Comparison of ENCODE assay signal across 25 cellular contexts in the genomic region with DNA sequence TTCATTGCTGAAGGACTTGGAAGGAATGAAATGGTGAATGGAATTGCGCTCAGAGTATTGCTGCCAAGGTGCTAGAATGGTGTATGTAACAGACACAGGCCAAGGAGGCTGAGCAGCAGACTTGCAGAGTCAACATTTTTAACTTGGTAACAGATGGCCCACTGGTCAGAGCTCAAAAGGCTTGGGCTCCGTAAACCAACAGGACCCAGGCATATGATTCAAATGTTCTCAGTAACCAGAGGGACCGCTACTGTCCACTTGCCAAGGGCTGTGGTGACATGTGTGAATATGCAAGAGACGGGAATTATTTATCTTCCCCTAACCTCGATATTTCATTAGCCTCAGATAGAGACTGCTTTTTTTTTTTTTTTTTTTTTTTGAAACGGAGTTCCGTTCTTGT. TPM values are rescaled to one million over a fixed set of nuclear protein-coding genes. Genes with fewer than 3 reads are reported as not detected.
A peak's percentile ranks its signal among the peaks of the same experiment; 100 is the strongest.
DNase-seq lines count a peak whose midpoint lies in the region; ATAC-seq and TF ChIP-seq lines count a peak whose summit lies in the region.
"Had no signal": no experiment of that assay in that cellular context is flagged by ENCODE, and none has a peak within 500 bp of the region (broad histone marks: within the 10 kb centered on the region; RNA-seq: fewer than 3 reads in every experiment).

No MANE protein-coding gene starts in this region.

- peak overlapping the region; percentile 29 for H3K4ac ChIP-seq in trophoblast cell (ENCODE audit: low read depth, low read length)

- H3K79me1 ChIP-seq in trophoblast cell (ENCODE audit: low read length) = peaks cover 25% of the 10 kb centered on the region

- intact Hi-C loops in body of pancreas (cut with DNase I) = no loop called here
- intact Hi-C loops in heart left ventricle (cut with DNase I) = no loop called here

- no peak for TF ChIP-seq CTCF in body of pancreas (IDR thresholded peaks at IDR 0.05)
- TF ChIP-seq CTCF in heart left ventricle (IDR thresholded peaks at IDR 0.05) = no peak

- H2BK120ac ChIP-seq in trophoblast cell (ENCODE audit: insufficient read depth, low read length, poor library complexity) = peak overlapping the region; percentile 43

- H4K20me1 ChIP-seq in GM23248 (ENCODE audit: insufficient read depth) = no peaks in the 10 kb centered on the region

- no peaks in the 10 kb centered on the region for H3K4me1 Mint-ChIP-seq in CD8-positive, alpha-beta memory T cell
- H3K4me1 Mint-ChIP-seq: IgD-negative memory B cell, naive B cell had no signal

- in situ Hi-C loops in GM23248 (cut with MboI) = no loop called here

- peak overlapping the region; percentile 21 for H2BK5ac ChIP-seq in trophoblast cell (ENCODE audit: low read depth, low read length, poor library complexity)

- no peak for ATAC-seq in body of pancreas
- ATAC-seq in heart left ventricle = peak in 3 of 4 donors; percentile 18 to 45 (median 19)
- no peak for ATAC-seq in stimulated activated naive CD8-positive, alpha-beta T cell treated with anti-CD3 and anti-CD28 coated beads, Interleukin-15, Interleukin-2, amounts not matched to agents 100 U/mL and 50 U/mL, for 24 hours
- no peak for ATAC-seq in GM21528 (IDR thresholded peaks at IDR 0.05; ENCODE audit: low FRiP score, unreplicated experiment)
- no peak for ATAC-seq in GM18861 (IDR thresholded peaks at IDR 0.05; ENCODE audit: unreplicated experiment)
- ATAC-seq: Panc1 had no signal

- peak overlapping the region; percentile 82 for H2AK5ac ChIP-seq in trophoblast cell (ENCODE audit: low read length)

- 36 to 38% methylated on average over 6 to 7 of the region's 7 CpGs for WGBS in GM23248 (ENCODE audit: low coverage in 1 of 2, low lambda C conversion rate in 2 of 2, missing lambda C conversion rate in 2 of 2), 2 experiments
- 32 to 37% methylated on average over 7 of the region's 7 CpGs for WGBS in body of pancreas, 2 donors
- 87 to 91% (median 90%) methylated on average over 7 of the region's 7 CpGs for WGBS in heart left ventricle, 4 donors
- no CpG with 5 or more reads among the region's 7 CpGs for WGBS in trophoblast cell (ENCODE audit: extremely low coverage, insufficient coverage, insufficient read length)

- H3K23ac ChIP-seq in trophoblast cell (ENCODE audit: low read length) = no peak overlapping the region

- no peak overlapping the region for H3K4me3 ChIP-seq in GM23248
- no peak overlapping the region for H3K4me3 ChIP-seq in body of pancreas
- H3K4me3 ChIP-seq in heart left ventricle = no peak overlapping the region
- H3K4me3 ChIP-seq in trophoblast cell (ENCODE audit: low read depth, low read length) = no peak overlapping the region
- no peak overlapping the region for H3K4me3 ChIP-seq in CD8-positive, alpha-beta memory T cell (ENCODE audit: low read length)
- H3K4me3 ChIP-seq: GM23338, SJSA1, thoracic aorta had no signal

- H3K36me3 Mint-ChIP-seq in CD8-positive, alpha-beta memory T cell = peaks cover 0 to 1% (median 0%) of the 10 kb centered on the region in 3 donors
- H3K36me3 Mint-ChIP-seq: IgD-negative memory B cell, naive B cell had no signal

- H3F3A ChIP-seq in GM23248 (ENCODE audit: insufficient read depth) = peaks cover 23% of the 10 kb centered on the region

- H3K9ac ChIP-seq in GM23248 (no peak overlapping the region), trophoblast cell (ENCODE audit: low read length) (no peak overlapping the region)

- H3K9me2 ChIP-seq in GM23248 (ENCODE audit: insufficient read depth) = no peaks in the 10 kb centered on the region

- H3K4me1 ChIP-seq in GM23248 (ENCODE audit: insufficient read depth) = peaks cover 32% of the 10 kb centered on the region
- H3K4me1 ChIP-seq in body of pancreas = peaks cover 75% of the 10 kb centered on the region
- H3K4me1 ChIP-seq in heart left ventricle = peaks cover 0 to 43% (median 24%) of the 10 kb centered on the region in 12 donors
- peaks cover 14 to 18% of the 10 kb centered on the region in 2 experiments for H3K4me1 ChIP-seq in trophoblast cell (ENCODE audit: control insufficient read depth in 1 of 2, insufficient read depth in 2 of 2, low read length in 2 of 2)
- H3K4me1 ChIP-seq in CD8-positive, alpha-beta memory T cell (ENCODE audit: insufficient read depth, low read length) = peaks cover 29% of the 10 kb centered on the region

- no peaks in the 10 kb centered on the region for H3K9me3 Mint-ChIP-seq in CD8-positive, alpha-beta memory T cell
- H3K9me3 Mint-ChIP-seq: GM23338, IgD-negative memory B cell, naive B cell had no signal

- no peaks in the 10 kb centered on the region for H3K27me3 ChIP-seq in GM23248 (replicated peaks; ENCODE audit: insufficient read depth)
- H3K27me3 ChIP-seq in body of pancreas = no peaks in the 10 kb centered on the region
- H3K27me3 ChIP-seq in heart left ventricle = no peaks in the 10 kb centered on the region
- no peaks in the 10 kb centered on the region for H3K27me3 ChIP-seq in trophoblast cell (ENCODE audit: insufficient read depth, low read length)
- H3K27me3 ChIP-seq in CD8-positive, alpha-beta memory T cell (ENCODE audit: insufficient read depth, low read length, poor library complexity, severe bottlenecking) = no peaks in the 10 kb centered on the region
- H3K27me3 ChIP-seq: SJSA1 had no signal

- H3K79me2 ChIP-seq in GM23248 (ENCODE audit: insufficient read depth) = no peaks in the 10 kb centered on the region
- peaks cover 6% of the 10 kb centered on the region for H3K79me2 ChIP-seq in trophoblast cell (ENCODE audit: control insufficient read depth, insufficient read depth, low read length, poor library complexity)

- no peak overlapping the region for H3K27ac Mint-ChIP-seq in CD8-positive, alpha-beta memory T cell
- H3K27ac Mint-ChIP-seq: GM23338, IgD-negative memory B cell, naive B cell had no signal

- no peak overlapping the region for H3K27ac ChIP-seq in GM23248
- H3K27ac ChIP-seq in body of pancreas = peak overlapping the region; percentile 51 to 91 (median 82)
- H3K27ac ChIP-seq in heart left ventricle = peak overlapping the region in 7 of 12 donors; percentile 57 to 84 (median 66)
- H3K27ac ChIP-seq in trophoblast cell (ENCODE audit: low read depth, low read length) = no peak overlapping the region
- no peak overlapping the region for H3K27ac ChIP-seq in CD8-positive, alpha-beta memory T cell (ENCODE audit: low read depth, low read length)
- H3K27ac ChIP-seq: SJSA1, thoracic aorta had no signal

- H2AFZ ChIP-seq in GM23248 = no peak overlapping the region
- no peak overlapping the region for H2AFZ ChIP-seq in trophoblast cell (ENCODE audit: insufficient read depth, low read length, poor library complexity)

- no peak for TF ChIP-seq POLR2A in body of pancreas (IDR thresholded peaks at IDR 0.05)
- no peak for TF ChIP-seq POLR2A in heart left ventricle (IDR thresholded peaks at IDR 0.05)

- peak overlapping the region; percentile 28 for H3K14ac ChIP-seq in trophoblast cell (ENCODE audit: low read length)

- DNase-seq in GM23248 (peak; percentile 23), body of pancreas (peak; percentile 50 to 71 (median 64)), heart left ventricle (peak in 3 of 5 donors; percentile 47 to 61 (median 57)), trophoblast cell (peak; percentile 32 to 49)
- no peak for DNase-seq in stimulated activated naive CD8-positive, alpha-beta T cell treated with anti-CD3 and anti-CD28 coated beads, Interleukin-15, Interleukin-2, amounts not matched to agents 100 U/mL and 50 U/mL, for 24 hours
- DNase-seq in CD8-positive, alpha-beta memory T cell = no peak
- DNase-seq: activated CD4-positive, alpha-beta T cell treated with anti-CD3 and anti-CD28 coated beads for 1 hour; activated naive CD4-positive, alpha-beta T cell treated with Interleukin-2 at 50 U/mL for 16 hours; activated T-cell treated with anti-CD3 and anti-CD28 coated beads, Interleukin-2, amount 50 U/mL, for 48 hours; cortex of kidney; head of caudate nucleus; left colon; naive B cell; NCI-H1105 treated with DMSO at 0.1 percent for 48 hours; NCI-H510A; occipital lobe; stimulated activated CD4-positive, alpha-beta T cell treated with anti-CD3 and anti-CD28 coated beads, Interleukin-4, amount 100 ng/mL, for 4 hours; stimulated activated naive CD4-positive, alpha-beta T cell had no signal

- H3K4me2 ChIP-seq in GM23248 (ENCODE audit: unreplicated experiment) = no peak overlapping the region
- no peak overlapping the region for H3K4me2 ChIP-seq in trophoblast cell (ENCODE audit: low read length)
- H3K4me2 ChIP-seq: GM23338 had no signal

- H3K27me3 Mint-ChIP-seq in CD8-positive, alpha-beta memory T cell = peaks cover 0 to 2% of the 10 kb centered on the region in 2 donors

- H3K4me3 Mint-ChIP-seq in CD8-positive, alpha-beta memory T cell = no peak overlapping the region
- H3K4me3 Mint-ChIP-seq: GM23338, IgD-negative memory B cell, naive B cell had no signal

- H4K8ac ChIP-seq in trophoblast cell (ENCODE audit: low read depth, low read length) = no peak overlapping the region

- POLR2A ChIA-PET in CD8-positive, alpha-beta memory T cell (lab: Charles Lee) = no interaction called here

- peak overlapping the region; percentile 70 for H4K91ac ChIP-seq in trophoblast cell (ENCODE audit: low read depth, low read length)

- H3K9me3 ChIP-seq in GM23248 (ENCODE audit: low read depth) (no peaks in the 10 kb centered on the region), body of pancreas (no peaks in the 10 kb centered on the region), heart left ventricle (no peaks in the 10 kb centered on the region), trophoblast cell (ENCODE audit: insufficient read depth, low read depth, low read length) (no peaks in the 10 kb centered on the region)
- no peaks in the 10 kb centered on the region for H3K9me3 ChIP-seq in CD8-positive, alpha-beta memory T cell (ENCODE audit: low read length)
- H3K9me3 ChIP-seq: SJSA1, thoracic aorta had no signal

- H2BK12ac ChIP-seq in trophoblast cell (ENCODE audit: low read length) = peak overlapping the region; percentile 91

- H3K18ac ChIP-seq in trophoblast cell (ENCODE audit: low read length) = no peak overlapping the region

- no peak overlapping the region for H4K12ac ChIP-seq in trophoblast cell (ENCODE audit: low read depth, low read length)

- CTCF ChIA-PET in CD8-positive, alpha-beta memory T cell (lab: Charles Lee) = interaction anchor here (1.2 to 2.7 kb wide), 2 partner anchors 143 to 156 kb away, joined by 4 to 15 read pairs; no protein-coding TSS in a partner anchor

- no peaks in the 10 kb centered on the region for H3K36me3 ChIP-seq in GM23248 (ENCODE audit: low read depth)
- H3K36me3 ChIP-seq in body of pancreas (replicated peaks in 1 of 2; ENCODE audit: insufficient read depth in 1 of 2, low read depth in 2 of 2) = no peaks in the 10 kb centered on the region
- H3K36me3 ChIP-seq in heart left ventricle = no peaks in the 10 kb centered on the region
- no peaks in the 10 kb centered on the region for H3K36me3 ChIP-seq in trophoblast cell (ENCODE audit: control insufficient read depth in 1 of 2, insufficient read depth in 2 of 2, low read length in 2 of 2)
- H3K36me3 ChIP-seq in CD8-positive, alpha-beta memory T cell (ENCODE audit: insufficient read depth, low read length) = no peaks in the 10 kb centered on the region
- H3K36me3 ChIP-seq: SJSA1, thoracic aorta had no signal

RNA-seq across cellular contexts. Expression of a gene that starts 28.8 kb away (rescaled TPM):
- 25.7 and 27.6 TPM in 2 replicates for total RNA-seq in GM23248 (2014; rRNA removed; shearing (Covaris generic))
- polyA plus RNA-seq in GM23248 (2016; fragmentation: Nextera tagmentation; extraction: Ambion mirVana) (14.7 and 15.2 TPM in 2 replicates), heart left ventricle (10 to 100 TPM; 21.5 to 65.6 TPM)
- total RNA-seq in body of pancreas (10 to 100 TPM; 35.0 to 76.8 TPM), heart left ventricle (100 to 1,000 TPM in 5 of 9 donors, 10 to 100 TPM in 4; 59.3 to 231 (median 137) TPM)
- polyA plus RNA-seq in trophoblast cell (2013) = 83.0 and 85.0 TPM in 2 replicates
- 1 to 10 TPM; 6.1 to 6.5 TPM for total RNA-seq in CD8-positive, alpha-beta memory T cell
- 0.39 TPM for polyA plus RNA-seq in CD8-positive, alpha-beta memory T cell
- polyA plus RNA-seq: IgD-negative memory B cell had no signal

Comparison
In these comparisons a context has a peak if more than half of its experiments do, and no peak if none do; other contexts are left out.
1. DNase-seq: peak in GM23248 (single experiment), body of pancreas (4 of 4), heart left ventricle (3 of 5) and trophoblast cell (2 of 2); none in stimulated activated naive CD8-positive, alpha-beta T cell treated with anti-CD3 and anti-CD28 coated beads, Interleukin-15, Interleukin-2, amounts not matched to agents 100 U/mL and 50 U/mL, for 24 hours (single experiment) and CD8-positive, alpha-beta memory T cell (0 of 5).
2. H3K27ac ChIP-seq: peak in body of pancreas (4 of 4) and heart left ventricle (7 of 12); none in GM23248 (single experiment), trophoblast cell (single experiment) and CD8-positive, alpha-beta memory T cell (single experiment).
3. ATAC-seq: peak in heart left ventricle (3 of 4); none in body of pancreas (single experiment), stimulated activated naive CD8-positive, alpha-beta T cell treated with anti-CD3 and anti-CD28 coated beads, Interleukin-15, Interleukin-2, amounts not matched to agents 100 U/mL and 50 U/mL, for 24 hours (single experiment), GM21528 (single experiment) and GM18861 (single experiment).